In genomic region chr22:37849089-37849751, GRCh38 we compare ENCODE assay signal across 8 cellular contexts. TPM values are rescaled to one million over a fixed set of nuclear protein-coding genes. Genes with fewer than 3 reads are reported as not detected.
DNase-seq lines count a peak whose midpoint lies in the region; ATAC-seq, FAIRE-seq and TF ChIP-seq lines count a peak whose summit lies in the region.

EIF3L (plus strand) TSS chr22:37849419; CDS start chr22:37849450, 31 bp downstream.

- H4K20me1 ChIP-seq in hepatocyte (ENCODE audit: insufficient read depth, poor library complexity, severe bottlenecking): no peaks in the 10 kb centered on the region

- intact Hi-C loops in aorta (cut with DNase I): no loop called here

- peak; percentile 91 for FAIRE-seq in GM12892 (lab: Jason Lieb, UNC)

- TF ChIP-seq POLR2A in GM12892 (IDR thresholded peaks at IDR 0.05; ENCODE audit: low read depth, low read length): peak; percentile 94

- no peaks in the 10 kb centered on the region for H3K9me2 ChIP-seq in hepatocyte (replicated peaks; ENCODE audit: insufficient read depth)

- DNase-seq in GM12892 (ENCODE audit: insufficient read length) (peak; percentile 93), NCI-H2029 treated with DMSO at 0.1 percent for 48 hours (lab: John Stamatoyannopoulos, UW) (peak; percentile 35), T1000 (lab: John Stamatoyannopoulos, UW) (peak; percentile 75), astrocyte of the hippocampus (ENCODE audit: low read depth, low spot score) (peak; percentile 95), hepatocyte (ENCODE audit: low spot score) (peak; percentile 96), renal cortical epithelial cell (ENCODE audit: low read depth) (peak; percentile 82), aorta (peak; percentile 94 to 97)

- peaks cover 16% of the 10 kb centered on the region for H3K4me1 ChIP-seq in hepatocyte (ENCODE audit: insufficient read depth)
- no peaks in the 10 kb centered on the region for H3K4me1 ChIP-seq in aorta (ENCODE audit: control insufficient read depth in 1 of 2, insufficient read depth in 2 of 2, low read length in 2 of 2)

- H3K9me3 ChIP-seq in hepatocyte (ENCODE audit: low read depth): no peaks in the 10 kb centered on the region
- H3K9me3 ChIP-seq in aorta (ENCODE audit: control insufficient read depth, low read length): no peaks in the 10 kb centered on the region

- H2AFZ ChIP-seq in hepatocyte: peak within 1 kb of the TSS; percentile 67

- no peaks in the 10 kb centered on the region for H3K27me3 ChIP-seq in hepatocyte
- no peaks in the 10 kb centered on the region for H3K27me3 ChIP-seq in aorta (ENCODE audit: control insufficient read depth in 1 of 2, insufficient read depth in 2 of 2, low read length in 1 of 2)

- H3K4me3 ChIP-seq in hepatocyte: peak within 1 kb of the TSS; percentile 50
- peak within 1 kb of the TSS; percentile 60 to 68 for H3K4me3 ChIP-seq in aorta (ENCODE audit: low read length in 2 of 2)

- H3K79me2 ChIP-seq in hepatocyte: peaks cover 56% of the 10 kb centered on the region

- peaks cover 3% of the 10 kb centered on the region for H3K36me3 ChIP-seq in hepatocyte (replicated peaks; ENCODE audit: insufficient read depth, low read depth)
- peaks cover 0 to 10% of the 10 kb centered on the region in 2 donors for H3K36me3 ChIP-seq in aorta (ENCODE audit: control insufficient read depth in 1 of 2, insufficient read depth in 2 of 2, low read length in 1 of 2)

- H3K4me2 ChIP-seq in hepatocyte: peak within 1 kb of the TSS; percentile 96

- peak within 1 kb of the TSS; percentile 96 for H3K27ac ChIP-seq in hepatocyte
- H3K27ac ChIP-seq in aorta (ENCODE audit: low read depth in 1 of 2, low read length in 2 of 2): peak within 1 kb of the TSS in 1 of 2 donors; percentile 75

- TF ChIP-seq CTCF in hepatocyte (IDR thresholded peaks at IDR 0.05; ENCODE audit: poor library complexity): no peak

- ATAC-seq in HG02852 (IDR thresholded peaks at IDR 0.05; ENCODE audit: unreplicated experiment): peak; percentile 60
- peak; percentile 95 for ATAC-seq in aorta (ENCODE audit: low FRiP score)

- WGBS in hepatocyte (ENCODE audit: low lambda C conversion rate, missing lambda C conversion rate): 1% methylated on average over 49 of the region's 49 CpGs
- WGBS in aorta, 2 donors: 0 to 1% methylated on average over 49 of the region's 49 CpGs

RNA-seq across cellular contexts. Expression of gene EIF3L, which starts in this region (rescaled TPM):
- polyA plus RNA-seq in GM12892 (2012; ENCODE audit: missing spikeins): 599 TPM
- total RNA-seq in hepatocyte (365 and 421 TPM in 2 replicates), renal cortical epithelial cell (278 and 409 TPM in 2 replicates), aorta (100 to 1,000 TPM; 276 to 356 TPM)
- polyA plus RNA-seq in hepatocyte (172 and 199 TPM in 2 replicates), aorta (100 to 1,000 TPM; 307 to 366 TPM)

Comparison
In these comparisons a context has a peak if more than half of its experiments do, and no peak if none do; other contexts are left out.
1. DNase-seq: peak in every context shown above with its lines; median percentile 96 in hepatocyte; 96 in aorta; 95 in astrocyte of the hippocampus; 93 in GM12892; 82 in renal cortical epithelial cell; 75 in T1000; 35 in NCI-H2029 treated with DMSO at 0.1 percent for 48 hours.